Comparison of ENCODE assay signal across 18 cellular contexts in the genomic region with DNA sequence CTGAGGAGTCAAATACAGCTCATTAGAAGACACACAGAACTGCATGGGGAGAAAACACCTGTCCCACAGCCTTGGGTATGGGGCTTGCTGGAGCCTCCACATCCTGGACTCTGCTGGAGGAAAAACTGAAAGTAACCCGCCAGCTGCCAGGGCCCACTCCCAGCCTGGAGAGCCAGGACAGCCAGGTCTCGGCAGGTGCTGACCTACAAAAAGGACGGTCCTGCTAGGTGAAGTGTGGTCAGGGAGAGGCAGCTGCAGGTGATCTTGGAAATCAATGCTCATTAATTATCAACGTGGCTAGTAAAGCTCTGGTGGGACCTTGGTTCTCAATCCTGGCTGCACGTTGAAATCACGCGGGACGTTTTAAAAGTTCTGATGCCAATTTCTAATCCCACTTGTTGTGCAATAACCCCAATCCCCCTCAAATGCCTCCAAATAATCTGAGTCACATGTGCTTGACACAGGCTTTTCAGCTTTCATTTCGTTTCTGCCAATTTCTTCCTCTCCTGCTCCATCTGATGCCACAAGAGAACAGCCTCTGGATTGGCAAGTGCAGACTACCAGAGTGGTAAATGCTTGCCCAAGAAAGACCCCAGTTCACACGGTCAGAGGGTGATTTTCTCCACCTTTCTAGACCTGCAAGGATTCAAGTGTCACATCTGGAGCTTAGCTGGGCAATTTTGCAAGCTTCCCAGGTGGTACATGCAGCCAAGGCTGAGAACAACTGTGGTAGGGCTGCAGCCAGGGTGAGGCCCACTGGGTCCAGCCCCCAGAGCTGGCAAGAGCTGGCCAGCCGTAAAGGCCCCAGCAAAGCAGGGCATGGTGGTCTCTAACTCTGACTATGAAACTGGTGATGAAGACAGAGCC.
"Had no signal": no experiment of that assay in that cellular context is flagged by ENCODE, and none has a peak within 500 bp of the region (broad histone marks: within the 10 kb centered on the region; RNA-seq: fewer than 3 reads in every experiment).

No MANE protein-coding gene starts in this region.

- H3K4me3 ChIP-seq: suprapubic skin, transverse colon, uterus had no signal

- H3K27ac ChIP-seq: foreskin keratinocyte, suprapubic skin, transverse colon, uterus had no signal

- H3K27me3 ChIP-seq: foreskin keratinocyte, transverse colon, uterus had no signal

- H3K4me1 ChIP-seq: foreskin keratinocyte, transverse colon, uterus had no signal

- DNase-seq: activated CD4-positive, alpha-beta T cell treated with anti-CD3 and anti-CD28 coated beads for 36 hours; activated CD4-positive, alpha-beta T cell treated with anti-CD3 and anti-CD28 coated beads, Interleukin-2, amount 50 U/mL, for 4 hours; activated CD8-positive, alpha-beta memory T cell treated with anti-CD3 and anti-CD28 coated beads, Interleukin-2, amount 50 U/mL, for 48 hours; activated naive CD4-positive, alpha-beta T cell treated with anti-CD3 and anti-CD28 coated beads for 36 hours; activated naive CD8-positive, alpha-beta T cell treated with anti-CD3 and anti-CD28 coated beads, Interleukin-2, amount 10 ng/mL, durations not matched to agents 7 days and 5 days; activated T-cell treated with anti-CD3 and anti-CD28 coated beads, Interleukin-2, amount 50 U/mL, for 4 hours; amniotic stem cell; effector CD8-positive, alpha-beta T cell; erythroblast; foreskin keratinocyte; natural killer cell; stimulated activated CD4-positive, alpha-beta T cell treated with anti-CD3 and anti-CD28 coated beads, Interleukin-12 subunit alpha, Interleukin-12 subunit beta, amount 100 ng/mL, for 4 hours; stimulated activated naive CD8-positive, alpha-beta T cell treated with anti-CD3 and anti-CD28 coated beads, Interleukin-15, amount 100 ng/mL, for 72 hours; T-helper 9 cell; transverse colon; uterus had no signal

- H3K9me3 ChIP-seq: suprapubic skin, transverse colon, uterus had no signal

- ATAC-seq: activated CD4-positive, alpha-beta T cell treated with anti-CD3 and anti-CD28 coated beads for 36 hours; activated T-cell treated with anti-CD3 and anti-CD28 coated beads, Interleukin-2, amount 50 U/mL, for 4 hours; foreskin keratinocyte; natural killer cell; stimulated activated naive CD8-positive, alpha-beta T cell treated with anti-CD3 and anti-CD28 coated beads, Interleukin-15, amount 100 ng/mL, for 72 hours had no signal

- FAIRE-seq: keratinocyte had no signal

- H3K36me3 ChIP-seq: suprapubic skin, transverse colon, uterus had no signal
